ENCODE assay signal across 33 cellular contexts in genomic region chr5:64286381-64286780, GRCh38.
"Had no signal": no experiment of that assay in that cellular context is flagged by ENCODE, and none has a peak within 500 bp of the region (broad histone marks: within the 10 kb centered on the region; RNA-seq: fewer than 3 reads in every experiment).

No MANE protein-coding gene starts in this region.

- ATAC-seq: activated CD8-positive, alpha-beta T cell treated with anti-CD3 and anti-CD28 coated beads for 36 hours; activated naive CD4-positive, alpha-beta T cell treated with anti-CD3 and anti-CD28 coated beads, Interleukin-2, amount 50 U/mL, for 72 hours; activated T-cell treated with anti-CD3 and anti-CD28 coated beads, Interleukin-2, amount 50 U/mL, for 4 hours; activated T-cell treated with anti-CD3 and anti-CD28 coated beads, Interleukin-2, amount 50 U/mL, for 72 hours; activated T-helper 17 cell treated with anti-CD3 and anti-CD28 coated beads, Interleukin-2, amount 50 U/mL, for 72 hours; body of pancreas had no signal

- FAIRE-seq: astrocyte, TTC549 had no signal

- H3K27ac ChIP-seq: adrenal gland, body of pancreas, brain microvascular endothelial cell, breast epithelium, VCaP had no signal

- H3K4me3 ChIP-seq: adrenal gland, body of pancreas, breast epithelium had no signal

- H3K36me3 ChIP-seq: adrenal gland, brain microvascular endothelial cell, breast epithelium had no signal

- H3K9me3 ChIP-seq: adrenal gland, body of pancreas had no signal

- DNase-seq: activated B cell treated with CpG ODN at 0.5 μM for 24 hours; activated CD4-positive, alpha-beta memory T cell treated with anti-CD3 and anti-CD28 coated beads for 36 hours; activated CD4-positive, alpha-beta T cell treated with anti-CD3 and anti-CD28 coated beads for 4 hours; activated CD4-positive, alpha-beta T cell treated with anti-CD3 and anti-CD28 coated beads, Interleukin-2, amount 10 ng/mL, durations not matched to agents 24 days and 14 days; activated CD4-positive, alpha-beta T cell treated with anti-CD3 and anti-CD28 coated beads, Interleukin-2, amount 50 U/mL, for 1 hour; activated CD4-positive, alpha-beta T cell treated with anti-CD3 and anti-CD28 coated beads, Interleukin-2, amount 50 U/mL, for 4 hours; activated CD4-positive, CD25-positive, alpha-beta regulatory T cell treated with anti-CD3 and anti-CD28 coated beads, Interleukin-2, amount 50 U/mL, for 72 hours; activated CD8-positive, alpha-beta memory T cell treated with anti-CD3 and anti-CD28 coated beads, Interleukin-2, amount 50 U/mL, for 4 hours; activated CD8-positive, alpha-beta T cell treated with anti-CD3 and anti-CD28 coated beads for 36 hours; activated effector memory CD4-positive, alpha-beta T cell treated with anti-CD3 and anti-CD28 coated beads, Interleukin-2, amount 50 U/mL, for 16 hours; activated gamma-delta T cell treated with Interleukin-2 at 50 U/mL for 16 hours; activated naive CD4-positive, alpha-beta T cell; activated naive CD4-positive, alpha-beta T cell treated with anti-CD3 and anti-CD28 coated beads for 36 hours; activated naive CD4-positive, alpha-beta T cell treated with anti-CD3 and anti-CD28 coated beads, Interleukin-2, amount 50 U/mL, for 16 hours; activated naive CD8-positive, alpha-beta T cell treated with anti-CD3 and anti-CD28 coated beads for 36 hours; activated T-cell treated with anti-CD3 and anti-CD28 coated beads for 4 hours; activated T-cell treated with anti-CD3 and anti-CD28 coated beads, Interleukin-2, amount 50 U/mL, for 1 hour; activated T-cell treated with anti-CD3 and anti-CD28 coated beads, Interleukin-2, amount 50 U/mL, for 4 hours; activated T-cell treated with anti-CD3 and anti-CD28 coated beads, Interleukin-2, amount 50 U/mL, for 72 hours; adrenal gland; amniotic stem cell; aorta; body of pancreas; brain microvascular endothelial cell; central memory CD4-positive, alpha-beta T cell; T-helper 2 cell; T-helper 9 cell had no signal

- H3K4me1 ChIP-seq: adrenal gland, body of pancreas, breast epithelium had no signal

- H3K27me3 ChIP-seq: adrenal gland, body of pancreas, brain microvascular endothelial cell, breast epithelium had no signal
